ENCODE assay signal across 15 cellular contexts in genomic region chr1:208100906-208101305, GRCh38.
DNase-seq lines count a peak whose midpoint lies in the region; ATAC-seq, FAIRE-seq and TF ChIP-seq lines count a peak whose summit lies in the region.
"Had no signal": no experiment of that assay in that cellular context is flagged by ENCODE, and none has a peak within 500 bp of the region (broad histone marks: within the 10 kb centered on the region; RNA-seq: fewer than 3 reads in every experiment).

No MANE protein-coding gene starts in this region.

- no peak overlapping the region for H3K4me3 Mint-ChIP-seq in activated T-cell treated with anti-CD3 and anti-CD28 coated beads, Interleukin-2, amount 50 U/mL, for 72 hours
- H3K4me3 Mint-ChIP-seq: activated B cell treated with CpG ODN at 0.5 μM for 24 hours; activated CD8-positive, alpha-beta memory T cell treated with anti-CD3 and anti-CD28 coated beads, Interleukin-2, amount 10 ng/mL, durations not matched to agents 7 days and 5 days; IgD-negative memory B cell had no signal

- H3K4me1 Mint-ChIP-seq in activated T-cell treated with anti-CD3 and anti-CD28 coated beads, Interleukin-2, amount 50 U/mL, for 72 hours (ENCODE audit: low read depth) = no peaks in the 10 kb centered on the region
- H3K4me1 Mint-ChIP-seq: activated B cell treated with CpG ODN at 0.5 μM for 24 hours; activated CD8-positive, alpha-beta memory T cell treated with anti-CD3 and anti-CD28 coated beads, Interleukin-2, amount 10 ng/mL, durations not matched to agents 7 days and 5 days had no signal

- TF ChIP-seq CTCF in heart right ventricle (IDR thresholded peaks at IDR 0.05) (no peak), left ventricle myocardium inferior (IDR thresholded peaks at IDR 0.05; ENCODE audit: borderline replicate concordance) (no peak), gastroesophageal sphincter (IDR thresholded peaks at IDR 0.05) (no peak)

- H3K27ac ChIP-seq in heart right ventricle = peak overlapping the region in 2 of 10 donors; percentile 25 to 39
- H3K27ac ChIP-seq in left ventricle myocardium inferior (replicated peaks) = no peak overlapping the region
- H3K27ac ChIP-seq in right cardiac atrium (ENCODE audit: low read length) = no peak overlapping the region
- H3K27ac ChIP-seq in gastroesophageal sphincter = no peak overlapping the region
- H3K27ac ChIP-seq: lower lobe of right lung, PC-9 had no signal

- H3K36me3 ChIP-seq in heart right ventricle (peaks cover 0 to 54% (median 3%) of the 10 kb centered on the region in 9 donors), left ventricle myocardium inferior (peaks cover 22% of the 10 kb centered on the region), gastroesophageal sphincter (peaks cover 0 to 38% of the 10 kb centered on the region in 2 donors)

- no peak for TF ChIP-seq EP300 in gastroesophageal sphincter (IDR thresholded peaks at IDR 0.05)

- peaks cover 13% of the 10 kb centered on the region for H3K27me3 Mint-ChIP-seq in activated T-cell treated with anti-CD3 and anti-CD28 coated beads, Interleukin-2, amount 50 U/mL, for 72 hours (ENCODE audit: low read depth)

- FAIRE-seq in H54 (lab: Jason Lieb, UNC) = no peak

- intact Hi-C loops in heart right ventricle (cut with DNase I) = loop anchor here in 1 of 10 donors (10.0 kb wide), 1 partner anchor 144 kb away; the partner anchor contains the start of gene PLXNA2
- intact Hi-C loops in left ventricle myocardium inferior (cut with micrococcal nuclease) = no loop called here
- intact Hi-C loops in right cardiac atrium (cut with DNase I) = loop anchor here in 1 of 4 donors (5.0 to 10.0 kb wide), 2 partner anchors 64 to 141 kb away; partner anchors contain the start of gene PLXNA2

- 36 to 38% methylated on average over 5 of the region's 5 CpGs for WGBS in heart right ventricle, 2 donors
- WGBS in right cardiac atrium = 32% methylated on average over 5 of the region's 5 CpGs
- 37 to 83% methylated on average over 1 to 5 of the region's 5 CpGs for WGBS in gastroesophageal sphincter (ENCODE audit: low coverage in 1 of 2), 2 donors

- TF ChIP-seq POLR2A in H54 (IDR thresholded peaks at IDR 0.05; ENCODE audit: low read depth, low read length) (no peak), gastroesophageal sphincter (IDR thresholded peaks at IDR 0.05) (no peak)

- no peak for DNase-seq in heart right ventricle
- DNase-seq in left ventricle myocardium inferior = no peak
- DNase-seq in NCI-H345 (lab: John Stamatoyannopoulos, UW) = peak; percentile 62
- no peak for DNase-seq in right cardiac atrium
- DNase-seq in H54 (ENCODE audit: insufficient read length, low spot score) = no peak
- no peak for DNase-seq in activated T-cell treated with anti-CD3 and anti-CD28 coated beads, Interleukin-2, amount 50 U/mL, for 72 hours
- DNase-seq: activated B cell treated with CpG ODN at 0.5 μM for 24 hours; activated CD8-positive, alpha-beta memory T cell treated with anti-CD3 and anti-CD28 coated beads, Interleukin-2, amount 10 ng/mL, durations not matched to agents 7 days and 5 days; Caco-2; lower lobe of right lung; PC-9; stimulated activated naive CD8-positive, alpha-beta T cell treated with anti-CD3 and anti-CD28 coated beads, Interleukin-15, Interleukin-2, amounts not matched to agents 100 U/mL and 50 U/mL, for 24 hours had no signal

- H3K27ac Mint-ChIP-seq in activated T-cell treated with anti-CD3 and anti-CD28 coated beads, Interleukin-2, amount 50 U/mL, for 72 hours = no peak overlapping the region
- H3K27ac Mint-ChIP-seq: activated B cell treated with CpG ODN at 0.5 μM for 24 hours; activated CD8-positive, alpha-beta memory T cell treated with anti-CD3 and anti-CD28 coated beads, Interleukin-2, amount 10 ng/mL, durations not matched to agents 7 days and 5 days; IgD-negative memory B cell had no signal

- no peaks in the 10 kb centered on the region for H3K9me3 ChIP-seq in heart right ventricle
- no peaks in the 10 kb centered on the region for H3K9me3 ChIP-seq in left ventricle myocardium inferior (replicated peaks)
- no peaks in the 10 kb centered on the region for H3K9me3 ChIP-seq in right cardiac atrium (ENCODE audit: control insufficient read depth, low read length)
- H3K9me3 ChIP-seq in gastroesophageal sphincter = no peaks in the 10 kb centered on the region
- H3K9me3 ChIP-seq: Caco-2, lower lobe of right lung had no signal

- H3K4me3 ChIP-seq in heart right ventricle = no peak overlapping the region
- no peak overlapping the region for H3K4me3 ChIP-seq in left ventricle myocardium inferior
- H3K4me3 ChIP-seq in right cardiac atrium (ENCODE audit: low read length) = no peak overlapping the region
- no peak overlapping the region for H3K4me3 ChIP-seq in gastroesophageal sphincter
- H3K4me3 ChIP-seq: lower lobe of right lung, PC-9 had no signal

- no peaks in the 10 kb centered on the region for H3K27me3 ChIP-seq in heart right ventricle
- no peaks in the 10 kb centered on the region for H3K27me3 ChIP-seq in left ventricle myocardium inferior (ENCODE audit: low read depth)
- H3K27me3 ChIP-seq in right cardiac atrium (ENCODE audit: control insufficient read depth, insufficient read depth) = no peaks in the 10 kb centered on the region
- no peaks in the 10 kb centered on the region for H3K27me3 ChIP-seq in gastroesophageal sphincter

- no peaks in the 10 kb centered on the region for H3K36me3 Mint-ChIP-seq in activated T-cell treated with anti-CD3 and anti-CD28 coated beads, Interleukin-2, amount 50 U/mL, for 72 hours (ENCODE audit: insufficient read depth in 2 of 2)
- H3K36me3 Mint-ChIP-seq: activated CD8-positive, alpha-beta memory T cell treated with anti-CD3 and anti-CD28 coated beads, Interleukin-2, amount 10 ng/mL, durations not matched to agents 7 days and 5 days had no signal

- no peaks in the 10 kb centered on the region for H3K9me3 Mint-ChIP-seq in activated T-cell treated with anti-CD3 and anti-CD28 coated beads, Interleukin-2, amount 50 U/mL, for 72 hours
- H3K9me3 Mint-ChIP-seq: activated B cell treated with CpG ODN at 0.5 μM for 24 hours, IgD-negative memory B cell had no signal

- ATAC-seq in heart right ventricle (peak in 5 of 8 donors; percentile 12 to 38 (median 23)), right cardiac atrium (peak; percentile 25 to 29), GM19463 (IDR thresholded peaks at IDR 0.05; ENCODE audit: unreplicated experiment) (no peak), gastroesophageal sphincter (no peak)
- no peak for ATAC-seq in activated T-cell treated with anti-CD3 and anti-CD28 coated beads, Interleukin-2, amount 50 U/mL, for 72 hours (replicated peaks in 1 of 2)
- ATAC-seq: activated CD8-positive, alpha-beta memory T cell treated with anti-CD3 and anti-CD28 coated beads, Interleukin-2, amount 10 ng/mL, durations not matched to agents 7 days and 5 days; lower lobe of right lung; stimulated activated naive CD8-positive, alpha-beta T cell treated with anti-CD3 and anti-CD28 coated beads, Interleukin-15, Interleukin-2, amounts not matched to agents 100 U/mL and 50 U/mL, for 24 hours had no signal

- H3K4me1 ChIP-seq in heart right ventricle (peaks cover 0 to 45% (median 16%) of the 10 kb centered on the region in 9 donors), left ventricle myocardium inferior (peaks cover 48% of the 10 kb centered on the region), right cardiac atrium (ENCODE audit: control insufficient read depth, insufficient read depth, low read length) (peaks cover 8% of the 10 kb centered on the region), gastroesophageal sphincter (peaks cover 0 to 31% (median 7%) of the 10 kb centered on the region in 3 donors)
- H3K4me1 ChIP-seq: lower lobe of right lung had no signal

Comparison
In these comparisons a context has a peak if more than half of its experiments do, and no peak if none do; other contexts are left out.
1. ATAC-seq: peak in heart right ventricle (5 of 8) and right cardiac atrium (2 of 2); none in activated T-cell treated with anti-CD3 and anti-CD28 coated beads, Interleukin-2, amount 50 U/mL, for 72 hours (0 of 2), GM19463 (single experiment) and gastroesophageal sphincter (single experiment).